Comparison of ENCODE assay signal across 10 cellular contexts in genomic region chr12:76685246-76685678, GRCh38.
DNase-seq lines count a peak whose midpoint lies in the region; ATAC-seq lines count a peak whose summit lies in the region.
"Had no signal": no experiment of that assay in that cellular context is flagged by ENCODE, and none has a peak within 500 bp of the region (broad histone marks: within the 10 kb centered on the region; RNA-seq: fewer than 3 reads in every experiment).

No MANE protein-coding gene starts in this region.

- H3K4me3 Mint-ChIP-seq in activated CD8-positive, alpha-beta T cell treated with anti-CD3 and anti-CD28 coated beads, Interleukin-2, amount 10 ng/mL, durations not matched to agents 7 days and 5 days, result no peak overlapping the region
- H3K4me3 Mint-ChIP-seq: activated CD4-positive, alpha-beta T cell treated with anti-CD3 and anti-CD28 coated beads, Interleukin-2, amount 10 ng/mL, durations not matched to agents 7 days and 5 days had no signal

- H3K27me3 Mint-ChIP-seq in activated CD8-positive, alpha-beta T cell treated with anti-CD3 and anti-CD28 coated beads, Interleukin-2, amount 10 ng/mL, durations not matched to agents 7 days and 5 days (ENCODE audit: low read depth), result peaks cover 3% of the 10 kb centered on the region
- H3K27me3 Mint-ChIP-seq: activated CD4-positive, alpha-beta T cell treated with anti-CD3 and anti-CD28 coated beads, Interleukin-2, amount 10 ng/mL, durations not matched to agents 7 days and 5 days had no signal

- peak; percentile 66 to 90 for ATAC-seq in right cardiac atrium
- no peak for ATAC-seq in GM19023 (IDR thresholded peaks at IDR 0.05; ENCODE audit: unreplicated experiment)
- no peak for ATAC-seq in GM18907 (IDR thresholded peaks at IDR 0.05; ENCODE audit: unreplicated experiment)
- ATAC-seq in activated CD8-positive, alpha-beta T cell treated with anti-CD3 and anti-CD28 coated beads, Interleukin-2, amount 10 ng/mL, durations not matched to agents 7 days and 5 days, result no peak

- H3K27me3 ChIP-seq in MG63 (no peaks in the 10 kb centered on the region), adipocyte (replicated peaks; ENCODE audit: control insufficient read depth, insufficient read depth, low read length) (no peaks in the 10 kb centered on the region), right cardiac atrium (ENCODE audit: control insufficient read depth, insufficient read depth) (no peaks in the 10 kb centered on the region)

- WGBS in right cardiac atrium, result 3% methylated on average over 5 of the region's 5 CpGs

- DNase-seq in MG63, result peak; percentile 52
- DNase-seq in adipocyte (ENCODE audit: low read depth), result peak; percentile 41
- peak; percentile 31 to 68 (median 66) for DNase-seq in right cardiac atrium
- peak; percentile 62 for DNase-seq in smooth muscle cell of the brain vasculature (ENCODE audit: low read depth, low spot score)
- no peak for DNase-seq in stimulated activated CD4-positive, alpha-beta T cell treated with anti-CD3 and anti-CD28 coated beads, Interleukin-2, amount 100 ng/mL, for 24 hours
- no peak for DNase-seq in activated CD8-positive, alpha-beta T cell treated with anti-CD3 and anti-CD28 coated beads, Interleukin-2, amount 10 ng/mL, durations not matched to agents 7 days and 5 days
- DNase-seq: activated CD4-positive, alpha-beta T cell treated with anti-CD3 and anti-CD28 coated beads, Interleukin-2, amount 10 ng/mL, durations not matched to agents 7 days and 5 days had no signal

- CTCF ChIA-PET in activated CD8-positive, alpha-beta T cell treated with anti-CD3 and anti-CD28 coated beads, Interleukin-2, amount 10 ng/mL, durations not matched to agents 7 days and 5 days (lab: Charles Lee), result interaction anchor here (1.4 kb wide), 1 partner anchor 106 kb away, joined by 5 read pairs; no protein-coding TSS in a partner anchor

- H3K36me3 ChIP-seq in MG63 (no peaks in the 10 kb centered on the region), adipocyte (ENCODE audit: control insufficient read depth, insufficient read depth, low read length, severe bottlenecking) (no peaks in the 10 kb centered on the region)

- H3K9me3 ChIP-seq in MG63, result no peaks in the 10 kb centered on the region
- H3K9me3 ChIP-seq in adipocyte (ENCODE audit: control insufficient read depth, low read length), result no peaks in the 10 kb centered on the region
- H3K9me3 ChIP-seq in right cardiac atrium (ENCODE audit: control insufficient read depth, low read length), result no peaks in the 10 kb centered on the region

- H3K9me3 Mint-ChIP-seq in activated CD8-positive, alpha-beta T cell treated with anti-CD3 and anti-CD28 coated beads, Interleukin-2, amount 10 ng/mL, durations not matched to agents 7 days and 5 days (ENCODE audit: insufficient read depth), result no peaks in the 10 kb centered on the region
- H3K9me3 Mint-ChIP-seq: activated CD4-positive, alpha-beta T cell treated with anti-CD3 and anti-CD28 coated beads, Interleukin-2, amount 10 ng/mL, durations not matched to agents 7 days and 5 days had no signal

- POLR2A ChIA-PET in activated CD8-positive, alpha-beta T cell treated with anti-CD3 and anti-CD28 coated beads, Interleukin-2, amount 10 ng/mL, durations not matched to agents 7 days and 5 days (lab: Charles Lee), result no interaction called here

- intact Hi-C loops in right cardiac atrium (cut with DNase I), result no loop called here

- no peak overlapping the region for H3K27ac ChIP-seq in right cardiac atrium (ENCODE audit: low read length)
- H3K27ac ChIP-seq: KMS-11 had no signal

- H3K4me3 ChIP-seq in MG63 (no peak overlapping the region), adipocyte (ENCODE audit: low read length) (peak overlapping the region; percentile 25), right cardiac atrium (ENCODE audit: low read length) (no peak overlapping the region)

- H3K4me1 Mint-ChIP-seq in activated CD8-positive, alpha-beta T cell treated with anti-CD3 and anti-CD28 coated beads, Interleukin-2, amount 10 ng/mL, durations not matched to agents 7 days and 5 days (ENCODE audit: low read depth), result no peaks in the 10 kb centered on the region

- peak overlapping the region; percentile 28 for H3K9ac ChIP-seq in adipocyte (ENCODE audit: low read length)
- H3K9ac ChIP-seq: KMS-11 had no signal

- H3K36me3 Mint-ChIP-seq in activated CD8-positive, alpha-beta T cell treated with anti-CD3 and anti-CD28 coated beads, Interleukin-2, amount 10 ng/mL, durations not matched to agents 7 days and 5 days (ENCODE audit: low read depth), result no peaks in the 10 kb centered on the region

- no peak overlapping the region for H3K27ac Mint-ChIP-seq in activated CD8-positive, alpha-beta T cell treated with anti-CD3 and anti-CD28 coated beads, Interleukin-2, amount 10 ng/mL, durations not matched to agents 7 days and 5 days
- H3K27ac Mint-ChIP-seq: activated CD4-positive, alpha-beta T cell treated with anti-CD3 and anti-CD28 coated beads, Interleukin-2, amount 10 ng/mL, durations not matched to agents 7 days and 5 days had no signal

- H3K4me1 ChIP-seq in adipocyte (ENCODE audit: control insufficient read depth, insufficient read depth, low read length) (peaks cover 24% of the 10 kb centered on the region), right cardiac atrium (ENCODE audit: control insufficient read depth, insufficient read depth, low read length) (no peaks in the 10 kb centered on the region)

Comparison
In these comparisons a context has a peak if more than half of its experiments do, and no peak if none do; other contexts are left out.
1. DNase-seq: peak in MG63 (single experiment), adipocyte (single experiment), right cardiac atrium (3 of 3) and smooth muscle cell of the brain vasculature (single experiment); none in stimulated activated CD4-positive, alpha-beta T cell treated with anti-CD3 and anti-CD28 coated beads, Interleukin-2, amount 100 ng/mL, for 24 hours (0 of 2) and activated CD8-positive, alpha-beta T cell treated with anti-CD3 and anti-CD28 coated beads, Interleukin-2, amount 10 ng/mL, durations not matched to agents 7 days and 5 days (single experiment).
2. ATAC-seq: peak in right cardiac atrium (2 of 2); none in GM19023 (single experiment), GM18907 (single experiment) and activated CD8-positive, alpha-beta T cell treated with anti-CD3 and anti-CD28 coated beads, Interleukin-2, amount 10 ng/mL, durations not matched to agents 7 days and 5 days (single experiment).